ENCODE assay signal across 1 cellular context in genomic region chr20:47338131-47338628, GRCh38.
TF ChIP-seq lines count a peak whose summit lies in the region.

No MANE protein-coding gene starts in this region.

TF ChIP-seq in HEK293, 187 proteins besides CTCF, POLR2A, EP300 and RAD21:
- TF ChIP-seq ZNF18 (tag by site-specific recombination; IDR thresholded peaks at IDR 0.05) (0 out of 2 replicates have a peak, but pooled peaks have one; percentile 30), ZNF677 (tag by site-specific recombination; IDR thresholded peaks at IDR 0.05) (no peak), ZNF544 (tag by site-specific recombination; IDR thresholded peaks at IDR 0.05) (no peak), ZSCAN30 (tag by site-specific recombination; IDR thresholded peaks at IDR 0.05) (no peak)
